ENCODE assay signal across 34 cellular contexts in the genomic region with DNA sequence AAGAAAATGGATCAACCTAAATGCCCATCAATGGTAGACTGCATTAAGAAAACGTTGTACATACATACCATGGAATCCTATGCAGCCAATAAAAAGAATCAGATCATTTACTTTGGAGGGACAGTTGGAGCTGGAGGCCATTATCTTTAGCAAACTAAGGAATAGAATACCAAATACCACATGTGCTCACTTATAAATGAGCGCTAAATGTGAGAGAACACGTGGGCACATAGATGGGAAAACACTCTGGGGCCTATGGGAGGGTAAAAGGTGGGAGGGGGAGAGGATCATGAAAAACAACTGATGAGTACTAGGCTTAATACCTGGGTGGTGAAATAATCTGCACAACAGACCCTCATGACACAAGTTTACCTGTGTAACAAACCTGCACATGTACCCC.
"Had no signal": no experiment of that assay in that cellular context is flagged by ENCODE, and none has a peak within 500 bp of the region (broad histone marks: within the 10 kb centered on the region; RNA-seq: fewer than 3 reads in every experiment).

No MANE protein-coding gene starts in this region.

- H3K4me3 ChIP-seq: MG63 had no signal

- H3K36me3 ChIP-seq: MG63 had no signal

- H3K27me3 ChIP-seq: MG63 had no signal

- H3K9me3 ChIP-seq: MG63 had no signal

- DNase-seq: Karpas-422, Kasumi-1, MG63, MM.1S, MV-4-11, NCI-H1048, NCI-H1092, NCI-H1092 treated with DMSO at 0.1 percent for 48 hours, NCI-H1105, NCI-H1105 treated with DMSO at 0.1 percent for 48 hours, NCI-H1417, NCI-H1417 treated with DMSO at 0.1 percent for 48 hours, NCI-H1436, NCI-H1436 treated with DMSO at 0.1 percent for 48 hours, NCI-H146, NCI-H1694, NCI-H1694 treated with DMSO at 0.1 percent for 48 hours, NCI-H187, NCI-H187 treated with DMSO at 0.1 percent for 48 hours, NCI-H1930, NCI-H2029, NCI-H2029 treated with DMSO at 0.1 percent for 48 hours, NCI-H2081, NCI-H2081 treated with DMSO at 0.1 percent for 48 hours, NCI-H2107, NCI-H2171, NCI-H2171 treated with DMSO at 0.1 percent for 48 hours, NCI-H2227 treated with DMSO at 0.1 percent for 48 hours, NCI-H226, NCI-H345, NCI-H446, NCI-H446 treated with DMSO at 0.1 percent for 48 hours, NCI-H510A, NCI-H510A treated with DMSO at 0.1 percent for 48 hours had no signal
